ENCODE assay signal across 20 cellular contexts in the genomic region with DNA sequence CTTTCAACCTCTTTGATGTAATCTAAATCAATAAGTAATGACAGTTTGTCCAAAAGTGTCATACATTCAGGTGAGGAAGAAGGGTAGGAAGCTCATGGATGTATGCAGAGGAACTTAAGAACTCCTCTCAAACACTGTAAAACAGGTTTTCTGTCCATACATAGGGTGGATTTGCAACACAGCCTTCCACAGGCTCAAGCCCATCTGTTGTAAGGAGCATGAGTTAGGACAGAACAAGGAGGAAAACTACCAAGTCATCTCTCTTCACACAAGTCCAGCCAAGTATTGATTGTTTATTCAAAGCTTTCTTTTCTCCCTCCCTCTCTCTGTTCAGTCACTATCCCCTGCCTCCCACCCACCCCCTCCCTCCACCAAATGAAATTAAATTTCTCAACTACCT. TPM values are rescaled to one million over a fixed set of nuclear protein-coding genes. Genes with fewer than 3 reads are reported as not detected.
A peak's percentile ranks its signal among the peaks of the same experiment; 100 is the strongest.
DNase-seq lines count a peak whose midpoint lies in the region; ATAC-seq, FAIRE-seq and TF ChIP-seq lines count a peak whose summit lies in the region.
"Had no signal": no experiment of that assay in that cellular context is flagged by ENCODE, and none has a peak within 500 bp of the region (broad histone marks: within the 10 kb centered on the region; RNA-seq: fewer than 3 reads in every experiment).

No MANE protein-coding gene starts in this region.

- ATAC-seq in activated naive CD8-positive, alpha-beta T cell treated with anti-CD3 and anti-CD28 coated beads, Interleukin-2, amount 50 U/mL, for 24 hours = no peak
- ATAC-seq: A549 had no signal

- H3K79me2 ChIP-seq in Loucy (ENCODE audit: insufficient read depth, low read length) = no peaks in the 10 kb centered on the region

- H3K36me3 Mint-ChIP-seq in activated naive CD8-positive, alpha-beta T cell treated with anti-CD3 and anti-CD28 coated beads, Interleukin-2, amount 50 U/mL, for 24 hours (ENCODE audit: low read depth) = no peaks in the 10 kb centered on the region
- H3K36me3 Mint-ChIP-seq in activated naive CD8-positive, alpha-beta T cell treated with anti-CD3 and anti-CD28 coated beads for 36 hours = no peaks in the 10 kb centered on the region
- no peaks in the 10 kb centered on the region for H3K36me3 Mint-ChIP-seq in type B pancreatic cell
- H3K36me3 Mint-ChIP-seq: CD8-positive, alpha-beta T cell had no signal

- H3K4me1 ChIP-seq in Loucy (ENCODE audit: insufficient read depth, low read length, poor library complexity, severe bottlenecking) = peaks cover 3% of the 10 kb centered on the region

- H3K27me3 ChIP-seq in Loucy (ENCODE audit: insufficient read depth, low read length, poor library complexity, severe bottlenecking) (no peaks in the 10 kb centered on the region), bronchial epithelial cell (ENCODE audit: control insufficient read depth, insufficient read depth, low read length) (no peaks in the 10 kb centered on the region)
- H3K27me3 ChIP-seq: BLaER1 treated with 17β-estradiol and CSF1 and Interleukin-3, amounts not matched to agents 10 nM and 100 nM; Peyer's patch; SJSA1 had no signal

- H2AFZ ChIP-seq in Loucy (ENCODE audit: low read length) = 0 out of 2 replicates have a peak overlapping the region, but pooled peaks have one; percentile 36

- no peaks in the 10 kb centered on the region for H3K36me3 ChIP-seq in Loucy (ENCODE audit: insufficient read depth, low read length)
- H3K36me3 ChIP-seq in bronchial epithelial cell (ENCODE audit: control insufficient read depth, insufficient read depth, low read length) = no peaks in the 10 kb centered on the region
- H3K36me3 ChIP-seq: BLaER1 treated with 17β-estradiol and CSF1 and Interleukin-3, amounts not matched to agents 10 nM and 100 nM; Peyer's patch; SJSA1 had no signal

- no peak overlapping the region for H3K9ac ChIP-seq in Loucy (ENCODE audit: low read depth, low read length, poor library complexity, severe bottlenecking)
- H3K9ac ChIP-seq: BLaER1 treated with 17β-estradiol and CSF1 and Interleukin-3, amounts not matched to agents 10 nM and 100 nM had no signal

- no peaks in the 10 kb centered on the region for H3K9me2 ChIP-seq in Loucy (replicated peaks; ENCODE audit: low read depth, low read length)

- peaks cover 16% of the 10 kb centered on the region for H3K27me3 Mint-ChIP-seq in activated naive CD8-positive, alpha-beta T cell treated with anti-CD3 and anti-CD28 coated beads, Interleukin-2, amount 50 U/mL, for 24 hours
- peaks cover 19% of the 10 kb centered on the region for H3K27me3 Mint-ChIP-seq in activated naive CD8-positive, alpha-beta T cell treated with anti-CD3 and anti-CD28 coated beads for 36 hours
- peaks cover 3% of the 10 kb centered on the region for H3K27me3 Mint-ChIP-seq in type B pancreatic cell

- no peaks in the 10 kb centered on the region for H3F3A ChIP-seq in Loucy (ENCODE audit: low read depth)

- H3K4me3 Mint-ChIP-seq in activated naive CD8-positive, alpha-beta T cell treated with anti-CD3 and anti-CD28 coated beads, Interleukin-2, amount 50 U/mL, for 24 hours = no peak overlapping the region
- no peak overlapping the region for H3K4me3 Mint-ChIP-seq in activated naive CD8-positive, alpha-beta T cell treated with anti-CD3 and anti-CD28 coated beads for 36 hours
- no peak overlapping the region for H3K4me3 Mint-ChIP-seq in type B pancreatic cell
- H3K4me3 Mint-ChIP-seq: CD8-positive, alpha-beta T cell; HFFc6 had no signal

- peaks cover 15% of the 10 kb centered on the region for H3K4me1 Mint-ChIP-seq in activated naive CD8-positive, alpha-beta T cell treated with anti-CD3 and anti-CD28 coated beads, Interleukin-2, amount 50 U/mL, for 24 hours
- peaks cover 13% of the 10 kb centered on the region for H3K4me1 Mint-ChIP-seq in activated naive CD8-positive, alpha-beta T cell treated with anti-CD3 and anti-CD28 coated beads for 36 hours
- peaks cover 22% of the 10 kb centered on the region for H3K4me1 Mint-ChIP-seq in type B pancreatic cell (ENCODE audit: unreplicated experiment)

- no peak overlapping the region for H3K4me2 ChIP-seq in Loucy (ENCODE audit: low read depth, low read length, poor library complexity, severe bottlenecking)

- TF ChIP-seq CTCF in Loucy (conservative IDR thresholded peaks at IDR 0.05; ENCODE audit: low read length) (no peak), bronchial epithelial cell (IDR thresholded peaks at IDR 0.05; ENCODE audit: insufficient read depth, low read length, severe bottlenecking) (no peak), type B pancreatic cell (conservative IDR thresholded peaks at IDR 0.05) (no peak)

- H4K20me1 ChIP-seq in Loucy (ENCODE audit: insufficient read depth, low read length, poor library complexity, severe bottlenecking) = no peaks in the 10 kb centered on the region
- H4K20me1 ChIP-seq: BLaER1 treated with 17β-estradiol and CSF1 and Interleukin-3, amounts not matched to agents 10 nM and 100 nM had no signal

- no peak for FAIRE-seq in bronchial epithelial cell (lab: Jason Lieb, UNC)
- FAIRE-seq: A549, D721Med had no signal

- no peak for DNase-seq in activated naive CD8-positive, alpha-beta T cell treated with anti-CD3 and anti-CD28 coated beads, Interleukin-2, amount 50 U/mL, for 24 hours
- DNase-seq in activated naive CD8-positive, alpha-beta T cell treated with anti-CD3 and anti-CD28 coated beads for 36 hours = no peak
- peak; percentile 11 for DNase-seq in bronchial epithelial cell (ENCODE audit: low read depth)
- DNase-seq in type B pancreatic cell (ENCODE audit: extremely low spot score, unreplicated experiment) = no peak
- no peak for DNase-seq in AML-193 (lab: John Stamatoyannopoulos, UW)
- DNase-seq in activated effector memory CD4-positive, alpha-beta T cell treated with anti-CD3 and anti-CD28 coated beads, Interleukin-2, amount 50 U/mL, for 16 hours = no peak
- DNase-seq: CD8-positive, alpha-beta T cell; DND-41; H7; KG1; NCI-H1417 treated with DMSO at 0.1 percent for 48 hours; NCI-H2227 treated with DMSO at 0.1 percent for 48 hours; NCI-H526; Peyer's patch had no signal

- H3K27ac Mint-ChIP-seq in activated naive CD8-positive, alpha-beta T cell treated with anti-CD3 and anti-CD28 coated beads, Interleukin-2, amount 50 U/mL, for 24 hours = peak overlapping the region; percentile 76
- H3K27ac Mint-ChIP-seq in activated naive CD8-positive, alpha-beta T cell treated with anti-CD3 and anti-CD28 coated beads for 36 hours = no peak overlapping the region
- peak overlapping the region; percentile 40 for H3K27ac Mint-ChIP-seq in type B pancreatic cell
- H3K27ac Mint-ChIP-seq: CD8-positive, alpha-beta T cell; HFFc6 had no signal

- H3K4me3 ChIP-seq in Loucy (ENCODE audit: low read length, poor library complexity, severe bottlenecking) (no peak overlapping the region), bronchial epithelial cell (ENCODE audit: low read depth, low read length) (no peak overlapping the region)
- H3K4me3 ChIP-seq: A549; BLaER1 treated with 17β-estradiol and CSF1 and Interleukin-3, amounts not matched to agents 10 nM and 100 nM; Peyer's patch; SJSA1 had no signal

- H3K9me3 ChIP-seq in Loucy (ENCODE audit: insufficient read depth, low read depth, low read length) = no peaks in the 10 kb centered on the region
- H3K9me3 ChIP-seq: A549, Peyer's patch, SJSA1 had no signal

- no peaks in the 10 kb centered on the region for H3K9me3 Mint-ChIP-seq in activated naive CD8-positive, alpha-beta T cell treated with anti-CD3 and anti-CD28 coated beads, Interleukin-2, amount 50 U/mL, for 24 hours
- no peaks in the 10 kb centered on the region for H3K9me3 Mint-ChIP-seq in activated naive CD8-positive, alpha-beta T cell treated with anti-CD3 and anti-CD28 coated beads for 36 hours
- no peaks in the 10 kb centered on the region for H3K9me3 Mint-ChIP-seq in type B pancreatic cell
- H3K9me3 Mint-ChIP-seq: CD8-positive, alpha-beta T cell; HFFc6 had no signal

RNA-seq across cellular contexts. Expression of gene CDYL, which starts 49.0 kb away (rescaled TPM):
- total RNA-seq in activated naive CD8-positive, alpha-beta T cell treated with anti-CD3 and anti-CD28 coated beads for 36 hours = 10 to 100 TPM; 38.8 to 40.5 TPM
- 46.1 and 50.7 TPM in 2 replicates for total RNA-seq in bronchial epithelial cell
- 74.1 and 82.2 TPM in 2 replicates for total RNA-seq in type B pancreatic cell (ENCODE audit: low replicate concordance)
